In genomic region chr6:28357036-28357435, GRCh38 we compare ENCODE assay signal across 14 cellular contexts. TPM values are rescaled to one million over a fixed set of nuclear protein-coding genes. Genes with fewer than 3 reads are reported as not detected.
DNase-seq lines count a peak whose midpoint lies in the region; ATAC-seq and TF ChIP-seq lines count a peak whose summit lies in the region.
"Had no signal": no experiment of that assay in that cellular context is flagged by ENCODE, and none has a peak within 500 bp of the region (broad histone marks: within the 10 kb centered on the region; RNA-seq: fewer than 3 reads in every experiment).

No MANE protein-coding gene starts in this region.

- no peaks in the 10 kb centered on the region for H3K79me1 ChIP-seq in H9 (ENCODE audit: insufficient read depth, low read depth, low read length, poor library complexity, severe bottlenecking)

- H3K23ac ChIP-seq in H9 (ENCODE audit: insufficient read length, low read depth, low read length): no peak overlapping the region

- no CpG with 5 or more reads among the region's 6 CpGs for WGBS in H9 (ENCODE audit: extremely low coverage, insufficient read length, low lambda C conversion rate)

- H3K56ac ChIP-seq in H9 (ENCODE audit: insufficient read length, low read depth, low read length): no peak overlapping the region

- H2BK12ac ChIP-seq in H9 (ENCODE audit: insufficient read length, low read depth, low read length): no peak overlapping the region

- no peak overlapping the region for H2AFZ ChIP-seq in H9 (ENCODE audit: low read length)

- POLR2A ChIA-PET in CD8-positive, alpha-beta memory T cell (lab: Charles Lee): interaction anchor here (0.9 kb wide), 1 partner anchor 462 kb away, joined by 5 read pairs; no protein-coding TSS in a partner anchor

- no peak overlapping the region for H3K4me3 Mint-ChIP-seq in H9
- no peak overlapping the region for H3K4me3 Mint-ChIP-seq in effector memory CD8-positive, alpha-beta T cell
- no peak overlapping the region for H3K4me3 Mint-ChIP-seq in CD8-positive, alpha-beta memory T cell

- H3K23me2 ChIP-seq in H9 (ENCODE audit: insufficient read length, low read depth, low read length, poor library complexity, severe bottlenecking): peaks cover 3% of the 10 kb centered on the region

- no peak overlapping the region for H3K14ac ChIP-seq in H9 (ENCODE audit: insufficient read depth, low read length)

- CTCF ChIA-PET in CD8-positive, alpha-beta memory T cell (lab: Charles Lee): interaction anchor here (1.2 to 2.5 kb wide), 11 partner anchors 12 to 461 kb away, joined by 3 to 33 read pairs (median 5); partner anchors contain the start of genes ZKSCAN8 and ZSCAN26

- peaks cover 7 to 8% of the 10 kb centered on the region in 2 experiments for H3K9me3 Mint-ChIP-seq in H9
- H3K9me3 Mint-ChIP-seq in effector memory CD8-positive, alpha-beta T cell: no peaks in the 10 kb centered on the region
- no peaks in the 10 kb centered on the region for H3K9me3 Mint-ChIP-seq in CD8-positive, alpha-beta memory T cell

- peaks cover 2% of the 10 kb centered on the region; the same call in 1 of the 2 replicates for H3K4me1 ChIP-seq in H9 (ENCODE audit: insufficient read depth, low read length)
- H3K4me1 ChIP-seq in rectal smooth muscle tissue (ENCODE audit: control insufficient read depth, insufficient read depth, low read length): peaks cover 25% of the 10 kb centered on the region
- H3K4me1 ChIP-seq in CD8-positive, alpha-beta memory T cell (ENCODE audit: insufficient read depth, low read length): peaks cover 14% of the 10 kb centered on the region

- no peak overlapping the region for H2BK5ac ChIP-seq in H9 (ENCODE audit: insufficient read length, low read length)

- peak overlapping the region; percentile 2 for H4K5ac ChIP-seq in H9 (ENCODE audit: insufficient read length, low read depth, low read length)

- H3K9ac ChIP-seq in H9 (ENCODE audit: extremely low read depth, insufficient read length, low read length) (no peak overlapping the region), rectal smooth muscle tissue (ENCODE audit: low read length) (no peak overlapping the region)

- no peak overlapping the region for H3K18ac ChIP-seq in H9 (ENCODE audit: insufficient read length, low read depth, low read length)

- H3K36me3 Mint-ChIP-seq in H9 (ENCODE audit: insufficient read depth in 1 of 3, low read depth in 3 of 3): peaks cover 26 to 29% (median 27%) of the 10 kb centered on the region in 3 experiments
- peaks cover 9% of the 10 kb centered on the region for H3K36me3 Mint-ChIP-seq in effector memory CD8-positive, alpha-beta T cell (ENCODE audit: insufficient read depth)
- H3K36me3 Mint-ChIP-seq in CD8-positive, alpha-beta memory T cell: peaks cover 0 to 22% (median 5%) of the 10 kb centered on the region in 3 donors

- ATAC-seq in esophagus mucosa: peak; percentile 38
- no peak for ATAC-seq in effector memory CD8-positive, alpha-beta T cell (replicated peaks)
- ATAC-seq in GM21528 (IDR thresholded peaks at IDR 0.05; ENCODE audit: low FRiP score, unreplicated experiment): no peak

- H3K27ac ChIP-seq in H9 (ENCODE audit: insufficient read length, low read depth, low read length) (no peak overlapping the region), rectal smooth muscle tissue (ENCODE audit: low read depth, low read length) (peak overlapping the region; percentile 90)
- H3K27ac ChIP-seq in CD8-positive, alpha-beta memory T cell (ENCODE audit: low read depth, low read length): no peak overlapping the region
- H3K27ac ChIP-seq: BLaER1 had no signal

- no peaks in the 10 kb centered on the region for H3K79me2 ChIP-seq in H9 (ENCODE audit: insufficient read depth, low read length)

- H3K36me3 ChIP-seq in rectal smooth muscle tissue (ENCODE audit: control insufficient read depth, insufficient read depth, low read length): peaks cover 2% of the 10 kb centered on the region
- H3K36me3 ChIP-seq in CD8-positive, alpha-beta memory T cell (ENCODE audit: insufficient read depth, low read length): no peaks in the 10 kb centered on the region
- H3K36me3 ChIP-seq: ovary had no signal

- no peak overlapping the region for H4K91ac ChIP-seq in H9 (ENCODE audit: insufficient read length, low read depth, low read length)

- H3K27me3 ChIP-seq in H9 (ENCODE audit: insufficient read depth, low read length) (no peaks in the 10 kb centered on the region), rectal smooth muscle tissue (ENCODE audit: control insufficient read depth, insufficient read depth, low read length) (no peaks in the 10 kb centered on the region)
- H3K27me3 ChIP-seq in CD8-positive, alpha-beta memory T cell (ENCODE audit: insufficient read depth, low read length, poor library complexity, severe bottlenecking): no peaks in the 10 kb centered on the region
- H3K27me3 ChIP-seq: BLaER1, ovary had no signal

- no peak overlapping the region for H2BK15ac ChIP-seq in H9 (ENCODE audit: low read depth, low read length)

- H3K4me3 ChIP-seq in rectal smooth muscle tissue (ENCODE audit: low read length): peak overlapping the region; percentile 62
- H3K4me3 ChIP-seq in CD8-positive, alpha-beta memory T cell (ENCODE audit: low read length): no peak overlapping the region
- H3K4me3 ChIP-seq: ovary had no signal

- no peak for DNase-seq in H9
- DNase-seq in UCSD-AML1 (lab: John Stamatoyannopoulos, UW; ENCODE audit: unreplicated experiment): peak; percentile 17
- DNase-seq in effector memory CD8-positive, alpha-beta T cell: no peak
- no peak for DNase-seq in CD8-positive, alpha-beta memory T cell
- DNase-seq: aorta; DMS79 treated with DMSO at 0.1 percent for 48 hours; effector CD4-positive, alpha-beta T cell; NCI-H1694 treated with DMSO at 0.1 percent for 48 hours; NCI-H524 had no signal

- H4K20me1 ChIP-seq in H9 (ENCODE audit: control insufficient read depth, insufficient read depth, insufficient read length): peaks cover 2% of the 10 kb centered on the region

- H4K8ac ChIP-seq in H9 (replicated peaks; ENCODE audit: insufficient read length, low read depth, low read length): no peak overlapping the region

- peak overlapping the region in 1 of 3 experiments; percentile 90; a peak in 3 of 7 replicates for H3K27ac Mint-ChIP-seq in H9
- H3K27ac Mint-ChIP-seq in effector memory CD8-positive, alpha-beta T cell: no peak overlapping the region
- peak overlapping the region in 1 of 8 donors; percentile 53 for H3K27ac Mint-ChIP-seq in CD8-positive, alpha-beta memory T cell

- H3K4ac ChIP-seq in H9 (ENCODE audit: low read depth, low read length): no peak overlapping the region

- no peaks in the 10 kb centered on the region for H3K9me3 ChIP-seq in H9 (ENCODE audit: control insufficient read depth, low read depth, low read length)
- no peaks in the 10 kb centered on the region for H3K9me3 ChIP-seq in CD8-positive, alpha-beta memory T cell (ENCODE audit: low read length)
- H3K9me3 ChIP-seq: ovary had no signal

- no peak overlapping the region for H2AK5ac ChIP-seq in H9 (ENCODE audit: insufficient read length, low read length)

- no peak for TF ChIP-seq CTCF in H9 (conservative IDR thresholded peaks at IDR 0.05)

- no peak overlapping the region for H3T11ph ChIP-seq in H9 (ENCODE audit: low read length)

- no peak overlapping the region for H3K4me2 ChIP-seq in H9 (ENCODE audit: insufficient read depth, insufficient read length, low read length)

- no peak overlapping the region for H2BK120ac ChIP-seq in H9 (ENCODE audit: low read depth, low read length, poor library complexity, severe bottlenecking)

- H3K27me3 Mint-ChIP-seq in H9 (ENCODE audit: low read depth): no peaks in the 10 kb centered on the region
- no peaks in the 10 kb centered on the region for H3K27me3 Mint-ChIP-seq in effector memory CD8-positive, alpha-beta T cell
- H3K27me3 Mint-ChIP-seq in CD8-positive, alpha-beta memory T cell: no peaks in the 10 kb centered on the region

- no peak overlapping the region for H2BK20ac ChIP-seq in H9 (ENCODE audit: low read depth, low read length, poor library complexity, severe bottlenecking)

- peaks cover 12 to 17% of the 10 kb centered on the region in 2 experiments for H3K4me1 Mint-ChIP-seq in H9
- peaks cover 11 to 23% of the 10 kb centered on the region in 2 donors for H3K4me1 Mint-ChIP-seq in effector memory CD8-positive, alpha-beta T cell (ENCODE audit: low read depth in 2 of 2)
- H3K4me1 Mint-ChIP-seq in CD8-positive, alpha-beta memory T cell: peaks cover 15 to 30% (median 19%) of the 10 kb centered on the region in 3 donors

RNA-seq across cellular contexts. Expression of gene ZKSCAN3, which starts 7.3 kb away (rescaled TPM):
- total RNA-seq in H9 (2021): 7.3 and 8.7 TPM in 2 replicates
- total RNA-seq in esophagus mucosa: 2.4 TPM
- 1 to 10 TPM; 3.0 to 4.7 TPM for total RNA-seq in CD8-positive, alpha-beta memory T cell
- polyA plus RNA-seq in CD8-positive, alpha-beta memory T cell: 3.2 TPM

RNA-seq across cellular contexts. Expression of gene ZSCAN31, which starts 21.1 kb away (rescaled TPM):
- total RNA-seq in H9 (2021) (3.6 and 7.1 TPM in 2 replicates), esophagus mucosa (9.4 TPM)
- 1 to 10 TPM; 1.1 to 2.6 TPM for total RNA-seq in CD8-positive, alpha-beta memory T cell
- 0.72 TPM for polyA plus RNA-seq in CD8-positive, alpha-beta memory T cell

RNA-seq across cellular contexts. Expression of gene ZSCAN12, which starts 42.5 kb away (rescaled TPM):
- total RNA-seq in H9 (2021) (12.6 and 12.7 TPM in 2 replicates), esophagus mucosa (2.5 TPM)
- total RNA-seq in CD8-positive, alpha-beta memory T cell: 1 to 10 TPM; 4.3 to 4.4 TPM
- polyA plus RNA-seq in CD8-positive, alpha-beta memory T cell: 2.2 TPM
